ENCODE assay signal across 8 cellular contexts in the genomic region with DNA sequence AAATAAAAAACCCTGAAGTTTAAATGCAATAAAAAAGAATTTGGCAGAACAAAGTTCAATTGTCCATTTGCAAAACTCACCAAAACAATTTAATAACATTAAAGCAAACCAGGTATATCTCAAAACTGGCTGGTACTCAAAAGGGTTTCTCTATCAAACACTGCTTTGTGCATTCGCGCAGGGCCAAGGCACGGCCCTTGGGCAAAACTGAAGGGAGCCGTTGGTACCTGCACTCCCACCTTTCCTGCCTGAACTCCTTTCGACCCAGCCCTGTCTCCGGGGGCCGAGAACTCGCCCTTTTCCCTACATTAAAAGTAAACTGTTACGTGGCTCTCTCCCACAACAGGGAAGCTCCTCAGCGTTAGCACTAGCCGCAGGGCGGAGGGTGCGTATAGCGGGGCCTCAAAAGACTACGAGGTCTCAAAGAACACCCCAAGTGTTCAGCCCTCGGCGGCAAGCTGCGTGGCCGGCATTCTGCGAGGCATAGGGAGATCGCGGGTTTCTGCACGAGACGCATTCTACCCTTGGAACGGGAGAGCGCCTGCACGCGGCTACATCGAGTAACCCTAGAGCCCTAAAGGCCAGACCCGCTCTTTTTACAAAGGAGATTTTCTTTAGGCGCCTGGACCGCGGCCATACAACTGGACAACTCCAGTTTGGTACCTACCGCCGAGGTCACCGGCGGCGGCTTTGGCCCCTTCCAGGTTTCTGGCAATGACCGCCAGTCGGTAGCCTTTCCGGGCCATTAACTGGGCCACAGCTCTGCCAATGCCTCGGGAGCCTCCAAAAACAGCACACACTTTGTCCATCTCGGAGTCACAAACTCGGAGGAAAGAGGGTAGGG. TPM values are rescaled to one million over a fixed set of nuclear protein-coding genes. Genes with fewer than 3 reads are reported as not detected.
DNase-seq lines count a peak whose midpoint lies in the region; ATAC-seq and TF ChIP-seq lines count a peak whose summit lies in the region.

No MANE protein-coding gene starts in this region.

- TF ChIP-seq CTCF in DOHH2 (IDR thresholded peaks at IDR 0.05; ENCODE audit: low read depth, low read length, poor library complexity, severe bottlenecking), result peak; percentile 59

- H3K4me2 ChIP-seq in DOHH2 (ENCODE audit: low read length) (peak overlapping the region; percentile 91), Karpas-422 (ENCODE audit: low read depth, low read length, poor library complexity, severe bottlenecking) (peak overlapping the region; percentile 91)

- no peaks in the 10 kb centered on the region for H3F3A ChIP-seq in DOHH2 (ENCODE audit: control insufficient read depth, insufficient read depth)

- no peaks in the 10 kb centered on the region for H3K27me3 ChIP-seq in DOHH2 (ENCODE audit: control insufficient read depth, low read length)
- H3K27me3 ChIP-seq in Karpas-422 (ENCODE audit: low read length), result no peaks in the 10 kb centered on the region

- ATAC-seq in GM21723 (IDR thresholded peaks at IDR 0.05; ENCODE audit: unreplicated experiment), result peak; percentile 52

- DNase-seq in Karpas-422 (peak; percentile 71), SW480 (ENCODE audit: low spot score) (peak; percentile 67), amniotic epithelial cell (ENCODE audit: low read depth) (peak; percentile 64), hippocampal formation (lab: John Stamatoyannopoulos, UW) (peak; percentile 56 to 79), renal cortical epithelial cell (ENCODE audit: low read depth) (peak; percentile 33), dedifferentiated amniotic fluid mesenchymal stem cell (ENCODE audit: extremely low spot score) (no peak)

- H3K27ac ChIP-seq in DOHH2 (ENCODE audit: low read depth, low read length) (peak overlapping the region; percentile 64), Karpas-422 (ENCODE audit: low read length) (peak overlapping the region; percentile 65)

- H3K9me2 ChIP-seq in DOHH2 (replicated peaks; ENCODE audit: control insufficient read depth, low read length) (no peaks in the 10 kb centered on the region), Karpas-422 (replicated peaks; ENCODE audit: insufficient read depth, low read length) (no peaks in the 10 kb centered on the region)

- peak overlapping the region; percentile 76 for H3K9ac ChIP-seq in Karpas-422 (ENCODE audit: low read length)

- H3K36me3 ChIP-seq in DOHH2 (ENCODE audit: control insufficient read depth, low read length) (peaks cover 22% of the 10 kb centered on the region), Karpas-422 (ENCODE audit: insufficient read depth, low read length) (peaks cover 3% of the 10 kb centered on the region; the same call in 1 of the 2 replicates)

- H4K20me1 ChIP-seq in DOHH2 (ENCODE audit: control insufficient read depth, insufficient read depth, low read depth, low read length) (no peaks in the 10 kb centered on the region), Karpas-422 (ENCODE audit: insufficient read depth, low read depth, low read length) (no peaks in the 10 kb centered on the region)

- H3K79me2 ChIP-seq in DOHH2 (ENCODE audit: control insufficient read depth, low read length) (peaks cover 40% of the 10 kb centered on the region), Karpas-422 (ENCODE audit: low read length) (peaks cover 23% of the 10 kb centered on the region)

- H3K4me1 ChIP-seq in DOHH2 (ENCODE audit: control insufficient read depth, low read length) (peaks cover 36% of the 10 kb centered on the region), Karpas-422 (ENCODE audit: low read length) (peaks cover 25% of the 10 kb centered on the region)

- H3K9me3 ChIP-seq in DOHH2 (ENCODE audit: control insufficient read depth, insufficient read depth, low read length) (no peaks in the 10 kb centered on the region), Karpas-422 (ENCODE audit: low read length) (no peaks in the 10 kb centered on the region)

- H3K4me3 ChIP-seq in DOHH2 (ENCODE audit: low read length), result peak overlapping the region; percentile 83
- peak overlapping the region; percentile 90 for H3K4me3 ChIP-seq in Karpas-422 (ENCODE audit: low read length)

- H2AFZ ChIP-seq in Karpas-422 (ENCODE audit: low read length), result no peak overlapping the region

RNA-seq across cellular contexts. Expression of a gene that starts 0.6 kb away (rescaled TPM):
- total RNA-seq in Karpas-422 (2014; rRNA removed; shearing (Covaris generic); ENCODE audit: low replicate concordance), result 23.1 and 25.7 TPM in 2 replicates
- 17.9 and 28.3 TPM in 2 replicates for total RNA-seq in renal cortical epithelial cell
